Comparison of ENCODE assay signal across 8 cellular contexts in genomic region chr7:139777304-139777890, GRCh38. TPM values are rescaled to one million over a fixed set of nuclear protein-coding genes. Genes with fewer than 3 reads are reported as not detected.
DNase-seq lines count a peak whose midpoint lies in the region; ATAC-seq and TF ChIP-seq lines count a peak whose summit lies in the region.

No MANE protein-coding gene starts in this region.

- no peak for TF ChIP-seq EP300 in SK-N-SH (IDR thresholded peaks at IDR 0.05; ENCODE audit: borderline replicate concordance in 1 of 2, low read depth in 1 of 2, low read length in 1 of 2)

- H3K27me3 ChIP-seq in SK-N-SH (ENCODE audit: insufficient read depth) (no peaks in the 10 kb centered on the region), subcutaneous abdominal adipose tissue (ENCODE audit: control insufficient read depth in 5 of 5, insufficient read depth in 4 of 5, low read length in 5 of 5) (no peaks in the 10 kb centered on the region)

- TF ChIP-seq RAD21 in SK-N-SH (IDR thresholded peaks at IDR 0.05; ENCODE audit: low read length), result no peak

- H3K4me2 ChIP-seq in SK-N-SH, result peak overlapping the region; percentile 90

- peaks cover under 1 to 4% of the 10 kb centered on the region in 2 experiments for H3K36me3 ChIP-seq in SK-N-SH (replicated peaks in 1 of 2; ENCODE audit: control insufficient read depth in 1 of 2, insufficient read depth in 2 of 2, low read length in 1 of 2)
- peaks cover 0 to 3% (median 0%) of the 10 kb centered on the region in 5 donors for H3K36me3 ChIP-seq in subcutaneous abdominal adipose tissue (ENCODE audit: control insufficient read depth in 5 of 5, insufficient read depth in 5 of 5, low read length in 5 of 5)

- H3K4me3 ChIP-seq in SK-N-SH (ENCODE audit: low read depth in 2 of 2, low read length in 1 of 2) (peak overlapping the region; percentile 84 to 98), subcutaneous abdominal adipose tissue (ENCODE audit: low read depth in 1 of 5, low read length in 5 of 5) (peak overlapping the region; percentile 83 to 96 (median 94))

- H3K27ac ChIP-seq in SK-N-SH (ENCODE audit: low read depth in 2 of 2, low read length in 1 of 2) (peak overlapping the region; percentile 87 to 97), subcutaneous abdominal adipose tissue (ENCODE audit: low read depth, low read length) (peak overlapping the region; percentile 96)

- H3K79me2 ChIP-seq in SK-N-SH (ENCODE audit: insufficient read depth), result peaks cover 58% of the 10 kb centered on the region

- H3K4me1 ChIP-seq in SK-N-SH (ENCODE audit: control insufficient read depth in 1 of 2, insufficient read depth in 2 of 2, low read depth in 1 of 2, low read length in 1 of 2), result peaks cover 23 to 30% of the 10 kb centered on the region in 2 experiments
- H3K4me1 ChIP-seq in subcutaneous abdominal adipose tissue (ENCODE audit: control insufficient read depth in 5 of 5, insufficient read depth in 5 of 5, low read length in 5 of 5), result peaks cover 2 to 36% (median 32%) of the 10 kb centered on the region in 5 donors

- H3K9me3 Mint-ChIP-seq in memory B cell, result no peaks in the 10 kb centered on the region

- CTCF ChIA-PET in SK-N-SH (lab: Yijun Ruan, JAX), result interaction anchor here (1.0 to 8.6 kb wide), 7 partner anchors 32 to 278 kb away, joined by 3 to 53 read pairs (median 4); no protein-coding TSS in a partner anchor

- no peak overlapping the region for H2AFZ ChIP-seq in SK-N-SH (ENCODE audit: low read depth)

- peaks cover 37% of the 10 kb centered on the region for H3K4me1 Mint-ChIP-seq in memory B cell

- POLR2A ChIA-PET in SK-N-SH (lab: Yijun Ruan, JAX), result no interaction called here

- DNase-seq in SK-N-SH (peak; percentile 89), dermis blood vessel endothelial cell (peak; percentile 48), memory B cell (ENCODE audit: low spot score in 2 of 2) (peak; percentile 16 to 40), HT-29 (ENCODE audit: low spot score) (no peak)
- DNase-seq in activated CD4-positive, CD25-positive, alpha-beta regulatory T cell (lab: John Stamatoyannopoulos, UW), result peak in 3 of 4 experiments; percentile 5 to 19 (median 16)

- TF ChIP-seq CTCF in SK-N-SH (IDR thresholded peaks at IDR 0.05), result no peak

- peaks cover 12% of the 10 kb centered on the region for H4K20me1 ChIP-seq in SK-N-SH (ENCODE audit: insufficient read depth)

- peak overlapping the region; percentile 97 for H3K27ac Mint-ChIP-seq in memory B cell

- H3K36me3 Mint-ChIP-seq in memory B cell, result no peaks in the 10 kb centered on the region

- no peaks in the 10 kb centered on the region for H3K9me2 ChIP-seq in SK-N-SH

- H3K27me3 Mint-ChIP-seq in memory B cell, result peaks cover 8% of the 10 kb centered on the region

- peak overlapping the region; percentile 99 for H3K4me3 Mint-ChIP-seq in memory B cell

- 2% methylated on average over 18 of the region's 88 CpGs for WGBS in SK-N-SH (ENCODE audit: low lambda C conversion rate)

- H3K9me3 ChIP-seq in SK-N-SH (no peaks in the 10 kb centered on the region), subcutaneous abdominal adipose tissue (ENCODE audit: control insufficient read depth in 5 of 5, low read length in 5 of 5) (no peaks in the 10 kb centered on the region)

- H3F3A ChIP-seq in SK-N-SH (replicated peaks; ENCODE audit: insufficient read depth), result peaks cover 43% of the 10 kb centered on the region

- H3K9ac ChIP-seq in SK-N-SH (peak overlapping the region; percentile 82), subcutaneous abdominal adipose tissue (ENCODE audit: low read length in 5 of 5) (peak overlapping the region in 4 of 5 donors; percentile 85 to 96 (median 90))

- ATAC-seq in SK-N-SH treated with all-trans-retinoic acid at 6 μM for 48 hours (no peak), HG03520 (IDR thresholded peaks at IDR 0.05; ENCODE audit: unreplicated experiment) (peak; percentile 15), memory B cell (ENCODE audit: low read depth) (peak; percentile 43)

TF ChIP-seq in SK-N-SH, 30 proteins besides CTCF, POLR2A, EP300 and RAD21 (continues in another document):
- TF ChIP-seq SIN3A (IDR thresholded peaks at IDR 0.05; ENCODE audit: borderline replicate concordance, low read depth, low read length), result no peak
- TF ChIP-seq PBX3 (IDR thresholded peaks at IDR 0.05), result no peak
- no peak for TF ChIP-seq FOSL2 (IDR thresholded peaks at IDR 0.05; ENCODE audit: borderline replicate concordance, low read depth)
- TF ChIP-seq JUND (IDR thresholded peaks at IDR 0.05), result no peak
- TF ChIP-seq FOXM1 (IDR thresholded peaks at IDR 0.05; ENCODE audit: low read depth), result no peak
- no peak for TF ChIP-seq CHD2 (IDR thresholded peaks at IDR 0.05; ENCODE audit: low read length, partially characterized antibody)
- TF ChIP-seq POLR2AphosphoS5 (IDR thresholded peaks at IDR 0.05; ENCODE audit: low read depth, low read length), result no peak
- no peak for TF ChIP-seq USF2 (IDR thresholded peaks at IDR 0.05; ENCODE audit: borderline replicate concordance, low read depth, low read length)
- no peak for TF ChIP-seq RXRA (IDR thresholded peaks at IDR 0.05; ENCODE audit: borderline replicate concordance, low read depth)

TF ChIP-seq in SK-N-SH treated with all-trans-retinoic acid at 6 μM for 48 hours, 23 proteins besides CTCF, POLR2A, EP300 and RAD21:
- TF ChIP-seq RARB (CRISPR knock-in tag; IDR thresholded peaks at IDR 0.05), result no peak
- no peak for TF ChIP-seq CREB5 (CRISPR knock-in tag; IDR thresholded peaks at IDR 0.05; ENCODE audit: low read depth)
- no peak for TF ChIP-seq ZFP3 (CRISPR knock-in tag; IDR thresholded peaks at IDR 0.05)
- TF ChIP-seq GLIS3 (CRISPR knock-in tag; IDR thresholded peaks at IDR 0.05), result no peak
- no peak for TF ChIP-seq CSDC2 (CRISPR knock-in tag; IDR thresholded peaks at IDR 0.05)
- TF ChIP-seq TCF4 (CRISPR knock-in tag; IDR thresholded peaks at IDR 0.05; ENCODE audit: borderline replicate concordance), result no peak

RNA-seq across cellular contexts. Expression of gene HIPK2, which starts 0.4 kb away (rescaled TPM):
- 9.2 and 14.2 TPM in 2 replicates for polyA plus RNA-seq in SK-N-SH (2012; rRNA removed)
- 10.7 and 13.4 TPM in 2 replicates for polyA plus RNA-seq in SK-N-SH (2012; cell fraction: cytosol; rRNA removed)
- polyA plus RNA-seq in SK-N-SH (2012; cell fraction: nucleus; rRNA removed), result 15.8 and 18.8 TPM in 2 replicates
- total RNA-seq in dermis blood vessel endothelial cell, result 11.6 and 26.7 TPM in 2 replicates
- total RNA-seq in HT-29 (2014; rRNA removed; shearing (Covaris generic)), result 2.6 and 3.0 TPM in 2 replicates

RNA-seq across cellular contexts. Expression of gene TBXAS1, which starts 51.7 kb away (rescaled TPM):
- polyA plus RNA-seq in SK-N-SH (2012; rRNA removed), result 4.4 and 4.8 TPM in 2 replicates
- 4.2 and 4.6 TPM in 2 replicates for polyA plus RNA-seq in SK-N-SH (2012; cell fraction: cytosol; rRNA removed)
- polyA plus RNA-seq in SK-N-SH (2012; cell fraction: nucleus; rRNA removed), result 6.4 and 13.3 TPM in 2 replicates
- total RNA-seq in dermis blood vessel endothelial cell, result 0.17 and 2.0 TPM in 2 replicates
- 17.2 and 22.8 TPM in 2 replicates for total RNA-seq in HT-29 (2014; rRNA removed; shearing (Covaris generic))
